Comparison of ENCODE assay signal across 1 cellular context in the genomic region with DNA sequence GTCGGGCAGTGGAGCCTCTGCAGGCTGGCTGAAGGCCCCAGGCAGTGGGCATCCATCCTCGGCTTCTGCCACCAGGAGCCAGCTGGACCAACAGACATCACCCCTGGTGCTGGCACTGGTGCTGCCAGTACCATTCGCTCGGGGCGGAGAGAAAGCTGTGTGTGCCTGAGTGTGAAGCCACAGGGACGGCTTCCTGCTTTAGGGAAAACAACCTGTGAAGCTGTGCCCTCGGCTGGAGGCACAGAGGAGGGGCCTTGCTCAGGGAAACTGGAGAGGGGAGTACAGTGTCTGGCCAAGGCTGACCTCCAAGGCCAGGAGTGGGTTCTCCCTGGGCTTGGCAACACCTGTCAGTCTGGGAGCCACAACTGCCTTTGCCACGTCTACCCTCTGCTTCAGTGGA.
TF ChIP-seq lines count a peak whose summit lies in the region.

No MANE protein-coding gene starts in this region.

TF ChIP-seq in H1, 55 proteins besides CTCF, POLR2A, EP300 and RAD21:
- TF ChIP-seq MAFK (IDR thresholded peaks at IDR 0.05; ENCODE audit: low read depth, low read length) (no peak), TBP (IDR thresholded peaks at IDR 0.05; ENCODE audit: low read depth, low read length) (no peak), SP4 (IDR thresholded peaks at IDR 0.05; ENCODE audit: low read length) (no peak), SP1 (IDR thresholded peaks at IDR 0.05; ENCODE audit: low read depth, low read length) (no peak), CEBPB (IDR thresholded peaks at IDR 0.05; ENCODE audit: low read depth, low read length) (no peak), GTF2F1 (IDR thresholded peaks at IDR 0.05; ENCODE audit: borderline replicate concordance, low read depth, low read length) (no peak), SAP30 (IDR thresholded peaks at IDR 0.05; ENCODE audit: insufficient read depth, insufficient replicate concordance, low read length) (no peak), BRCA1 (IDR thresholded peaks at IDR 0.05; ENCODE audit: low read depth, low read length) (no peak), RXRA (IDR thresholded peaks at IDR 0.05; ENCODE audit: insufficient read depth, low read depth, low read length) (no peak), SP2 (IDR thresholded peaks at IDR 0.05; ENCODE audit: low read length) (no peak), YY1 (IDR thresholded peaks at IDR 0.05; ENCODE audit: low read depth, low read length) (no peak), SRF (IDR thresholded peaks at IDR 0.05; ENCODE audit: low read depth, low read length) (no peak), SUZ12 (IDR thresholded peaks at IDR 0.05; ENCODE audit: low read length) (no peak), MAX (IDR thresholded peaks at IDR 0.05) (no peak), KDM4A (IDR thresholded peaks at IDR 0.05; ENCODE audit: low read depth, low read length, severe bottlenecking) (no peak)
- TF ChIP-seq, protein P1, sequence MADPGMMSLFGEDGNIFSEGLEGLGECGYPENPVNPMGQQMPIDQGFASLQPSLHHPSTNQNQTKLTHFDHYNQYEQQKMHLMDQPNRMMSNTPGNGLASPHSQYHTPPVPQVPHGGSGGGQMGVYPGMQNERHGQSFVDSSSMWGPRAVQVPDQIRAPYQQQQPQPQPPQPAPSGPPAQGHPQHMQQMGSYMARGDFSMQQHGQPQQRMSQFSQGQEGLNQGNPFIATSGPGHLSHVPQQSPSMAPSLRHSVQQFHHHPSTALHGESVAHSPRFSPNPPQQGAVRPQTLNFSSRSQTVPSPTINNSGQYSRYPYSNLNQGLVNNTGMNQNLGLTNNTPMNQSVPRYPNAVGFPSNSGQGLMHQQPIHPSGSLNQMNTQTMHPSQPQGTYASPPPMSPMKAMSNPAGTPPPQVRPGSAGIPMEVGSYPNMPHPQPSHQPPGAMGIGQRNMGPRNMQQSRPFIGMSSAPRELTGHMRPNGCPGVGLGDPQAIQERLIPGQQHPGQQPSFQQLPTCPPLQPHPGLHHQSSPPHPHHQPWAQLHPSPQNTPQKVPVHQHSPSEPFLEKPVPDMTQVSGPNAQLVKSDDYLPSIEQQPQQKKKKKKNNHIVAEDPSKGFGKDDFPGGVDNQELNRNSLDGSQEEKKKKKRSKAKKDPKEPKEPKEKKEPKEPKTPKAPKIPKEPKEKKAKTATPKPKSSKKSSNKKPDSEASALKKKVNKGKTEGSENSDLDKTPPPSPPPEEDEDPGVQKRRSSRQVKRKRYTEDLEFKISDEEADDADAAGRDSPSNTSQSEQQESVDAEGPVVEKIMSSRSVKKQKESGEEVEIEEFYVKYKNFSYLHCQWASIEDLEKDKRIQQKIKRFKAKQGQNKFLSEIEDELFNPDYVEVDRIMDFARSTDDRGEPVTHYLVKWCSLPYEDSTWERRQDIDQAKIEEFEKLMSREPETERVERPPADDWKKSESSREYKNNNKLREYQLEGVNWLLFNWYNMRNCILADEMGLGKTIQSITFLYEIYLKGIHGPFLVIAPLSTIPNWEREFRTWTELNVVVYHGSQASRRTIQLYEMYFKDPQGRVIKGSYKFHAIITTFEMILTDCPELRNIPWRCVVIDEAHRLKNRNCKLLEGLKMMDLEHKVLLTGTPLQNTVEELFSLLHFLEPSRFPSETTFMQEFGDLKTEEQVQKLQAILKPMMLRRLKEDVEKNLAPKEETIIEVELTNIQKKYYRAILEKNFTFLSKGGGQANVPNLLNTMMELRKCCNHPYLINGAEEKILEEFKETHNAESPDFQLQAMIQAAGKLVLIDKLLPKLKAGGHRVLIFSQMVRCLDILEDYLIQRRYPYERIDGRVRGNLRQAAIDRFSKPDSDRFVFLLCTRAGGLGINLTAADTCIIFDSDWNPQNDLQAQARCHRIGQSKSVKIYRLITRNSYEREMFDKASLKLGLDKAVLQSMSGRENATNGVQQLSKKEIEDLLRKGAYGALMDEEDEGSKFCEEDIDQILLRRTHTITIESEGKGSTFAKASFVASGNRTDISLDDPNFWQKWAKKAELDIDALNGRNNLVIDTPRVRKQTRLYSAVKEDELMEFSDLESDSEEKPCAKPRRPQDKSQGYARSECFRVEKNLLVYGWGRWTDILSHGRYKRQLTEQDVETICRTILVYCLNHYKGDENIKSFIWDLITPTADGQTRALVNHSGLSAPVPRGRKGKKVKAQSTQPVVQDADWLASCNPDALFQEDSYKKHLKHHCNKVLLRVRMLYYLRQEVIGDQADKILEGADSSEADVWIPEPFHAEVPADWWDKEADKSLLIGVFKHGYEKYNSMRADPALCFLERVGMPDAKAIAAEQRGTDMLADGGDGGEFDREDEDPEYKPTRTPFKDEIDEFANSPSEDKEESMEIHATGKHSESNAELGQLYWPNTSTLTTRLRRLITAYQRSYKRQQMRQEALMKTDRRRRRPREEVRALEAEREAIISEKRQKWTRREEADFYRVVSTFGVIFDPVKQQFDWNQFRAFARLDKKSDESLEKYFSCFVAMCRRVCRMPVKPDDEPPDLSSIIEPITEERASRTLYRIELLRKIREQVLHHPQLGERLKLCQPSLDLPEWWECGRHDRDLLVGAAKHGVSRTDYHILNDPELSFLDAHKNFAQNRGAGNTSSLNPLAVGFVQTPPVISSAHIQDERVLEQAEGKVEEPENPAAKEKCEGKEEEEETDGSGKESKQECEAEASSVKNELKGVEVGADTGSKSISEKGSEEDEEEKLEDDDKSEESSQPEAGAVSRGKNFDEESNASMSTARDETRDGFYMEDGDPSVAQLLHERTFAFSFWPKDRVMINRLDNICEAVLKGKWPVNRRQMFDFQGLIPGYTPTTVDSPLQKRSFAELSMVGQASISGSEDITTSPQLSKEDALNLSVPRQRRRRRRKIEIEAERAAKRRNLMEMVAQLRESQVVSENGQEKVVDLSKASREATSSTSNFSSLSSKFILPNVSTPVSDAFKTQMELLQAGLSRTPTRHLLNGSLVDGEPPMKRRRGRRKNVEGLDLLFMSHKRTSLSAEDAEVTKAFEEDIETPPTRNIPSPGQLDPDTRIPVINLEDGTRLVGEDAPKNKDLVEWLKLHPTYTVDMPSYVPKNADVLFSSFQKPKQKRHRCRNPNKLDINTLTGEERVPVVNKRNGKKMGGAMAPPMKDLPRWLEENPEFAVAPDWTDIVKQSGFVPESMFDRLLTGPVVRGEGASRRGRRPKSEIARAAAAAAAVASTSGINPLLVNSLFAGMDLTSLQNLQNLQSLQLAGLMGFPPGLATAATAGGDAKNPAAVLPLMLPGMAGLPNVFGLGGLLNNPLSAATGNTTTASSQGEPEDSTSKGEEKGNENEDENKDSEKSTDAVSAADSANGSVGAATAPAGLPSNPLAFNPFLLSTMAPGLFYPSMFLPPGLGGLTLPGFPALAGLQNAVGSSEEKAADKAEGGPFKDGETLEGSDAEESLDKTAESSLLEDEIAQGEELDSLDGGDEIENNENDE (IDR thresholded peaks at IDR 0.05; ENCODE audit: insufficient replicate concordance, low read length), result no peak
